1 cellular context compared by ENCODE assay signal in genomic region chr14:75725481-75725880, GRCh38.
TF ChIP-seq lines count a peak whose summit lies in the region.

No MANE protein-coding gene starts in this region.

TF ChIP-seq in HepG2, 621 proteins besides CTCF, POLR2A, EP300 and RAD21 (continued from another document):
- TF ChIP-seq ZNF740 (CRISPR knock-in tag; IDR thresholded peaks at IDR 0.05), result no peak
